ENCODE assay signal across 8 cellular contexts in the genomic region with DNA sequence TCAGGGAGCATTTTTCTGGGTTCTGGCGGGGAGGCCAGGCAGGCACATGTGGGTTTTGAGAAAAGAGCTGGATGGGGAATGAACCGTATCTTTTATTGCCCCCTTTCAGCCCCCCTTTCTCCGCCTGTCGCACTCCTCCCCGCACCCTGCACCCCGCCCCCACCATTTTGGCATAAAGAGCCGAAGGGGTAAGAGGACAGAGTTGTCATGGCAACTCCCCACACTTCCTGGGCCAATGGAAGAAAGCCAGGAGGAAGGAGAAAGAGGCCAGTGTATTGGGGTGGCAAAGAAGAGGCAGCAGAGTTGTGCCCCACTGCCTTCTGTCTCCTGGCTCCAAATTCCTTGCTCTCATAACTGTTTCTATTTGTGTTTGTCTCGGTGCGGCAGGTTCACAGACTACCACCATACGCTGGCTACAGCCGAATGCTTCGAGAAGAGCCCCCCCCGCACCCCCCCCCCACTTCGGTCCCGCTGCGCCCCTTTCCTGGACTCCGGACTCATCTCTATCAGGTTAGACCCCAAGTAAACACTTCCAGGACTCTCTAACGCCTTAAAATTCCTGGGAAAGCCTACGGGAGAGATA. TPM values are rescaled to one million over a fixed set of nuclear protein-coding genes. Genes with fewer than 3 reads are reported as not detected.
A peak's percentile ranks its signal among the peaks of the same experiment; 100 is the strongest.
DNase-seq lines count a peak whose midpoint lies in the region; ATAC-seq and TF ChIP-seq lines count a peak whose summit lies in the region.

No MANE protein-coding gene starts in this region.

- H3K4me3 ChIP-seq in fibroblast of villous mesenchyme (ENCODE audit: low read depth, low read length) (peak overlapping the region; percentile 39), skeletal muscle cell (ENCODE audit: low read depth, low read length) (peak overlapping the region; percentile 38)

- peak overlapping the region; percentile 70 for H3K27ac Mint-ChIP-seq in T-helper 2 cell treated with Interferon-gamma antibody and Interleukin-4, amounts not matched to agents 5 μg/mL and 100 μg/mL, for 36 hours

- H3K27me3 Mint-ChIP-seq in activated T-cell treated with anti-CD3 and anti-CD28 coated beads, Interleukin-2, amount 50 U/mL, for 4 hours (ENCODE audit: low read depth), result no peaks in the 10 kb centered on the region
- peaks cover 25% of the 10 kb centered on the region for H3K27me3 Mint-ChIP-seq in T-helper 2 cell treated with Interferon-gamma antibody and Interleukin-4, amounts not matched to agents 5 μg/mL and 100 μg/mL, for 36 hours (ENCODE audit: low read depth)

- no peaks in the 10 kb centered on the region for H3K36me3 Mint-ChIP-seq in activated T-cell treated with anti-CD3 and anti-CD28 coated beads, Interleukin-2, amount 50 U/mL, for 4 hours (ENCODE audit: insufficient read depth)
- H3K36me3 Mint-ChIP-seq in T-helper 2 cell treated with Interferon-gamma antibody and Interleukin-4, amounts not matched to agents 5 μg/mL and 100 μg/mL, for 36 hours (ENCODE audit: low read depth), result peaks cover 3% of the 10 kb centered on the region

- no peak for TF ChIP-seq CTCF in fibroblast of villous mesenchyme (IDR thresholded peaks at IDR 0.05; ENCODE audit: insufficient read depth, low read depth, low read length)

- ATAC-seq in activated T-cell treated with anti-CD3 and anti-CD28 coated beads, Interleukin-2, amount 50 U/mL, for 4 hours, result peak in 1 of 2 donors; percentile 2
- no peak for ATAC-seq in GM21717 (IDR thresholded peaks at IDR 0.05; ENCODE audit: unreplicated experiment)
- no peak for ATAC-seq in HG02981 (IDR thresholded peaks at IDR 0.05; ENCODE audit: unreplicated experiment)

- H3K9me3 Mint-ChIP-seq in activated T-cell treated with anti-CD3 and anti-CD28 coated beads, Interleukin-2, amount 50 U/mL, for 4 hours, result no peaks in the 10 kb centered on the region
- no peaks in the 10 kb centered on the region for H3K9me3 Mint-ChIP-seq in T-helper 2 cell treated with Interferon-gamma antibody and Interleukin-4, amounts not matched to agents 5 μg/mL and 100 μg/mL, for 36 hours

- peaks cover 56% of the 10 kb centered on the region for H3K4me1 Mint-ChIP-seq in activated T-cell treated with anti-CD3 and anti-CD28 coated beads, Interleukin-2, amount 50 U/mL, for 4 hours (ENCODE audit: low read depth)
- peaks cover 37% of the 10 kb centered on the region for H3K4me1 Mint-ChIP-seq in T-helper 2 cell treated with Interferon-gamma antibody and Interleukin-4, amounts not matched to agents 5 μg/mL and 100 μg/mL, for 36 hours (ENCODE audit: low read depth)

- H3K4me3 Mint-ChIP-seq in activated T-cell treated with anti-CD3 and anti-CD28 coated beads, Interleukin-2, amount 50 U/mL, for 4 hours, result peak overlapping the region; percentile 78
- peak overlapping the region; percentile 86 for H3K4me3 Mint-ChIP-seq in T-helper 2 cell treated with Interferon-gamma antibody and Interleukin-4, amounts not matched to agents 5 μg/mL and 100 μg/mL, for 36 hours

- no peak for DNase-seq in activated T-cell treated with anti-CD3 and anti-CD28 coated beads, Interleukin-2, amount 50 U/mL, for 4 hours
- DNase-seq in activated T-cell treated with anti-CD3 and anti-CD28 coated beads, Interleukin-2, amount 50 U/mL, for 1 hour, result no peak
- DNase-seq in T-helper 2 cell treated with Interferon-gamma antibody and Interleukin-4, amounts not matched to agents 5 μg/mL and 100 μg/mL, for 36 hours (ENCODE audit: low spot score), result no peak
- DNase-seq in fibroblast of villous mesenchyme (ENCODE audit: low read depth) (no peak), skeletal muscle cell (ENCODE audit: low read depth) (no peak), NCI-H1048 (lab: John Stamatoyannopoulos, UW) (no peak)

RNA-seq across cellular contexts. Expression of a gene that starts 3.4 kb away (rescaled TPM):
- total RNA-seq in activated T-cell treated with anti-CD3 and anti-CD28 coated beads, Interleukin-2, amount 50 U/mL, for 4 hours, result under 1 TPM; 0.23 to 0.63 (median 0.37) TPM
- 0.86 and 0.97 TPM in 2 replicates for total RNA-seq in fibroblast of villous mesenchyme

RNA-seq across cellular contexts. Expression of a gene that starts 21.9 kb away (rescaled TPM):
- total RNA-seq in activated T-cell treated with anti-CD3 and anti-CD28 coated beads, Interleukin-2, amount 50 U/mL, for 4 hours, result 10 to 100 TPM; 52.0 to 72.2 (median 64.5) TPM
- 80.3 and 93.1 TPM in 2 replicates for total RNA-seq in fibroblast of villous mesenchyme

RNA-seq across cellular contexts. Expression of a gene that starts 56.9 kb away (rescaled TPM):
- 100 to 1,000 TPM; 213 to 285 (median 265) TPM for total RNA-seq in activated T-cell treated with anti-CD3 and anti-CD28 coated beads, Interleukin-2, amount 50 U/mL, for 4 hours
- 63.5 and 94.7 TPM in 2 replicates for total RNA-seq in fibroblast of villous mesenchyme
